In genomic region chr4:76562161-76562560, GRCh38 we compare ENCODE assay signal across 9 cellular contexts.
DNase-seq lines count a peak whose midpoint lies in the region; ATAC-seq and TF ChIP-seq lines count a peak whose summit lies in the region.
"Had no signal": no experiment of that assay in that cellular context is flagged by ENCODE, and none has a peak within 500 bp of the region (broad histone marks: within the 10 kb centered on the region; RNA-seq: fewer than 3 reads in every experiment).

No MANE protein-coding gene starts in this region.

- H3K9me3 Mint-ChIP-seq in T-helper 2 cell treated with Interferon-gamma antibody and Interleukin-4, amounts not matched to agents 5 μg/mL and 100 μg/mL, for 36 hours = no peaks in the 10 kb centered on the region

- no peak overlapping the region for H3K27ac Mint-ChIP-seq in T-helper 2 cell treated with Interferon-gamma antibody and Interleukin-4, amounts not matched to agents 5 μg/mL and 100 μg/mL, for 36 hours

- no peaks in the 10 kb centered on the region for H3K9me3 ChIP-seq in uterus
- no peaks in the 10 kb centered on the region for H3K9me3 ChIP-seq in ovary
- H3K9me3 ChIP-seq: vagina had no signal

- H3K4me3 ChIP-seq in brain microvascular endothelial cell (ENCODE audit: low read depth, low read length) (no peak overlapping the region), uterus (no peak overlapping the region), ovary (no peak overlapping the region)
- H3K4me3 ChIP-seq: vagina had no signal

- ATAC-seq in GM18511 (IDR thresholded peaks at IDR 0.05; ENCODE audit: unreplicated experiment) = no peak

- in situ Hi-C loops in brain microvascular endothelial cell (cut with HindIII; ENCODE audit: low pct_ligation_motif_present, low sequenced_read_pairs) = no loop called here

- TF ChIP-seq POLR2A in uterus (IDR thresholded peaks at IDR 0.05) (no peak), ovary (IDR thresholded peaks at IDR 0.05) (no peak)

- H3K4me1 ChIP-seq in uterus = no peaks in the 10 kb centered on the region
- no peaks in the 10 kb centered on the region for H3K4me1 ChIP-seq in ovary (ENCODE audit: insufficient read depth)
- H3K4me1 ChIP-seq: vagina had no signal

- H3K4me3 Mint-ChIP-seq in T-helper 2 cell treated with Interferon-gamma antibody and Interleukin-4, amounts not matched to agents 5 μg/mL and 100 μg/mL, for 36 hours = no peak overlapping the region

- TF ChIP-seq EP300 in ovary (IDR thresholded peaks at IDR 0.05) = no peak

- TF ChIP-seq CTCF in brain microvascular endothelial cell (IDR thresholded peaks at IDR 0.05; ENCODE audit: low read depth, low read length, missing control alignments) (no peak), uterus (IDR thresholded peaks at IDR 0.05) (no peak), ovary (IDR thresholded peaks at IDR 0.05) (no peak)

- intact Hi-C loops in uterus (cut with DNase I; ENCODE audit: low total_unique reads) = no loop called here
- intact Hi-C loops in ovary (cut with DNase I) = no loop called here

- 3 to 26% (median 5%) methylated on average over 2 of the region's 2 CpGs for WGBS in ovary, 3 donors

- DNase-seq in HT1080 (ENCODE audit: low read depth) = peak; percentile 78
- peak; percentile 68 for DNase-seq in brain microvascular endothelial cell
- peak; percentile 75 for DNase-seq in hepatic stellate cell (ENCODE audit: low spot score)
- no peak for DNase-seq in uterus
- no peak for DNase-seq in T-helper 2 cell treated with Interferon-gamma antibody and Interleukin-4, amounts not matched to agents 5 μg/mL and 100 μg/mL, for 36 hours (ENCODE audit: low spot score)
- no peak for DNase-seq in ovary
- DNase-seq: NCI-H774 had no signal

- H3K36me3 Mint-ChIP-seq in T-helper 2 cell treated with Interferon-gamma antibody and Interleukin-4, amounts not matched to agents 5 μg/mL and 100 μg/mL, for 36 hours (ENCODE audit: low read depth) = no peaks in the 10 kb centered on the region

- H3K36me3 ChIP-seq in brain microvascular endothelial cell (replicated peaks) (no peaks in the 10 kb centered on the region), uterus (no peaks in the 10 kb centered on the region), ovary (no peaks in the 10 kb centered on the region)
- H3K36me3 ChIP-seq: vagina had no signal

- H3K27me3 ChIP-seq in brain microvascular endothelial cell (replicated peaks) (no peaks in the 10 kb centered on the region), uterus (no peaks in the 10 kb centered on the region), ovary (no peaks in the 10 kb centered on the region)
- H3K27me3 ChIP-seq: vagina had no signal

- H3K4me1 Mint-ChIP-seq in T-helper 2 cell treated with Interferon-gamma antibody and Interleukin-4, amounts not matched to agents 5 μg/mL and 100 μg/mL, for 36 hours (ENCODE audit: low read depth) = no peaks in the 10 kb centered on the region

- H3K27ac ChIP-seq in brain microvascular endothelial cell (peak overlapping the region; percentile 61), uterus (peak overlapping the region; percentile 12 to 52), ovary (no peak overlapping the region)
- H3K27ac ChIP-seq: vagina had no signal

- H3K27me3 Mint-ChIP-seq in T-helper 2 cell treated with Interferon-gamma antibody and Interleukin-4, amounts not matched to agents 5 μg/mL and 100 μg/mL, for 36 hours (ENCODE audit: low read depth) = peaks cover 2% of the 10 kb centered on the region

Comparison
In these comparisons a context has a peak if more than half of its experiments do, and no peak if none do; other contexts are left out.
1. DNase-seq: peak in HT1080 (single experiment), brain microvascular endothelial cell (single experiment) and hepatic stellate cell (single experiment); none in uterus (0 of 2), T-helper 2 cell treated with Interferon-gamma antibody and Interleukin-4, amounts not matched to agents 5 μg/mL and 100 μg/mL, for 36 hours (single experiment) and ovary (0 of 5).
2. H3K27ac ChIP-seq: peak in brain microvascular endothelial cell (single experiment) and uterus (2 of 2); none in ovary (0 of 2).